Comparison of ENCODE assay signal across 13 cellular contexts in genomic region chr22:23223566-23224317, GRCh38. TPM values are rescaled to one million over a fixed set of nuclear protein-coding genes. Genes with fewer than 3 reads are reported as not detected.
DNase-seq lines count a peak whose midpoint lies in the region; ATAC-seq, FAIRE-seq and TF ChIP-seq lines count a peak whose summit lies in the region.
"Had no signal": no experiment of that assay in that cellular context is flagged by ENCODE, and none has a peak within 500 bp of the region (broad histone marks: within the 10 kb centered on the region; RNA-seq: fewer than 3 reads in every experiment).

No MANE protein-coding gene starts in this region.

- H2AK5ac ChIP-seq in neuronal stem cell (ENCODE audit: low read depth, low read length) = no peak overlapping the region

- no CpG with 5 or more reads among the region's 12 CpGs for WGBS in neuronal stem cell (ENCODE audit: extremely low coverage in 2 of 2, insufficient read length in 2 of 2, insufficient replicate concordance in 1 of 2), 2 donors
- WGBS in body of pancreas, 2 donors = 54 to 58% methylated on average over 8 to 12 of the region's 12 CpGs

- TF ChIP-seq POLR2A in body of pancreas (IDR thresholded peaks at IDR 0.05) = no peak

- peaks cover 58 to 100% (median 91%) of the 10 kb centered on the region in 4 donors for H3K4me1 Mint-ChIP-seq in CD4-positive, alpha-beta memory T cell
- H3K4me1 Mint-ChIP-seq in T-cell = peaks cover 96 to 100% (median 99%) of the 10 kb centered on the region in 3 donors
- H3K4me1 Mint-ChIP-seq in glutamatergic neuron (ENCODE audit: low read depth, unreplicated experiment) = peaks cover 80% of the 10 kb centered on the region

- no peaks in the 10 kb centered on the region for H3K27me3 Mint-ChIP-seq in CD4-positive, alpha-beta memory T cell
- H3K27me3 Mint-ChIP-seq in T-cell (no peaks in the 10 kb centered on the region), glutamatergic neuron (ENCODE audit: unreplicated experiment) (peaks cover 23% of the 10 kb centered on the region)

- no peak overlapping the region for H3K27ac ChIP-seq in CD4-positive, alpha-beta memory T cell (ENCODE audit: low read depth, low read length)
- H3K27ac ChIP-seq in neuronal stem cell (replicated peaks; ENCODE audit: low read length) (no peak overlapping the region), body of pancreas (peak overlapping the region in 2 of 4 donors; percentile 10 to 29)
- H3K27ac ChIP-seq: SJSA1 had no signal

- peak overlapping the region; percentile 83 to 96 (median 86) for H3K27ac Mint-ChIP-seq in CD4-positive, alpha-beta memory T cell
- H3K27ac Mint-ChIP-seq in T-cell = peak overlapping the region; percentile 92 to 97
- H3K27ac Mint-ChIP-seq in glutamatergic neuron (ENCODE audit: unreplicated experiment) = no peak overlapping the region

- CTCF ChIA-PET in CD4-positive, alpha-beta memory T cell (lab: Charles Lee; ENCODE audit: partially characterized antibody) = no interaction called here
- CTCF ChIA-PET in T-cell (lab: Charles Lee) = no interaction called here

- no peak overlapping the region for H3K4me3 ChIP-seq in CD4-positive, alpha-beta memory T cell (ENCODE audit: low read length in 2 of 2)
- H3K4me3 ChIP-seq in neuronal stem cell (ENCODE audit: low read length in 2 of 2) (no peak overlapping the region), body of pancreas (no peak overlapping the region)
- H3K4me3 ChIP-seq: SJSA1 had no signal

- TF ChIP-seq CTCF in glutamatergic neuron (IDR thresholded peaks at IDR 0.05; ENCODE audit: partially characterized antibody, unreplicated experiment) (no peak), body of pancreas (IDR thresholded peaks at IDR 0.05) (no peak)

- intact Hi-C loops in CD4-positive, alpha-beta memory T cell (cut with micrococcal nuclease) = no loop called here
- intact Hi-C loops in body of pancreas (cut with DNase I) = no loop called here

- peak overlapping the region in 4 of 8 donors; percentile 32 to 58 (median 56) for H3K4me3 Mint-ChIP-seq in CD4-positive, alpha-beta memory T cell
- H3K4me3 Mint-ChIP-seq in T-cell (peak overlapping the region in 1 of 3 donors; percentile 88), glutamatergic neuron (ENCODE audit: unreplicated experiment) (peak overlapping the region; percentile 0)

- H2BK12ac ChIP-seq in neuronal stem cell (ENCODE audit: low read length) = no peak overlapping the region

- H3K18ac ChIP-seq in neuronal stem cell (ENCODE audit: low read length) = no peak overlapping the region

- no peak overlapping the region for H2BK5ac ChIP-seq in neuronal stem cell (ENCODE audit: low read length)

- DNase-seq in CD4-positive, alpha-beta memory T cell = no peak
- DNase-seq in T-cell (no peak), glutamatergic neuron (no peak), neuronal stem cell (ENCODE audit: low spot score) (no peak), H4 (ENCODE audit: low spot score) (no peak), HTR-8/SVneo (ENCODE audit: insufficient read length, low spot score) (no peak), body of pancreas (no peak)
- DNase-seq: effector memory CD4-positive, alpha-beta T cell; GOT3; NCI-H146 had no signal

- POLR2A ChIA-PET in CD4-positive, alpha-beta memory T cell (lab: Charles Lee; ENCODE audit: partially characterized antibody) = no interaction called here
- POLR2A ChIA-PET in T-cell (lab: Charles Lee) = no interaction called here

- no peak overlapping the region for H2BK120ac ChIP-seq in neuronal stem cell (ENCODE audit: low read depth, low read length)

- peaks cover 15 to 19% of the 10 kb centered on the region in 2 donors for H3K36me3 Mint-ChIP-seq in CD4-positive, alpha-beta memory T cell
- H3K36me3 Mint-ChIP-seq in T-cell (peaks cover 18% of the 10 kb centered on the region), glutamatergic neuron (ENCODE audit: unreplicated experiment) (no peaks in the 10 kb centered on the region)

- peaks cover 0 to 4% of the 10 kb centered on the region in 2 donors for H3K9me3 ChIP-seq in CD4-positive, alpha-beta memory T cell (ENCODE audit: control insufficient read depth in 1 of 2, low read length in 2 of 2)
- peaks cover 4 to 19% of the 10 kb centered on the region in 2 donors for H3K9me3 ChIP-seq in neuronal stem cell (replicated peaks in 1 of 2; ENCODE audit: control insufficient read depth in 2 of 2, insufficient read depth in 1 of 2, low read depth in 1 of 2, low read length in 2 of 2)
- no peaks in the 10 kb centered on the region for H3K9me3 ChIP-seq in body of pancreas

- H2BK15ac ChIP-seq in neuronal stem cell (ENCODE audit: low read length) = no peak overlapping the region

- no peak overlapping the region for H3K4me2 ChIP-seq in neuronal stem cell (ENCODE audit: insufficient read depth, low read length, poor library complexity, severe bottlenecking)

- H3K9ac ChIP-seq in neuronal stem cell (ENCODE audit: low read depth, low read length, poor library complexity) = no peak overlapping the region

- no peak overlapping the region for H4K91ac ChIP-seq in neuronal stem cell (ENCODE audit: low read depth, low read length, poor library complexity)

- H3K9me3 Mint-ChIP-seq in CD4-positive, alpha-beta memory T cell = peaks cover 0 to 15% (median 9%) of the 10 kb centered on the region in 8 donors
- peaks cover 3 to 13% (median 7%) of the 10 kb centered on the region in 3 donors for H3K9me3 Mint-ChIP-seq in T-cell
- H3K9me3 Mint-ChIP-seq in glutamatergic neuron (ENCODE audit: unreplicated experiment) = peaks cover 39% of the 10 kb centered on the region

- peaks cover 10% of the 10 kb centered on the region for H3K79me1 ChIP-seq in neuronal stem cell (ENCODE audit: low read depth, low read length)

- no peak overlapping the region for H3K14ac ChIP-seq in neuronal stem cell (ENCODE audit: low read length)

- H3K23ac ChIP-seq in neuronal stem cell (ENCODE audit: low read depth, low read length, poor library complexity) = peak overlapping the region; percentile 90

- H4K8ac ChIP-seq in neuronal stem cell (ENCODE audit: low read depth, low read length) = no peak overlapping the region

- no peaks in the 10 kb centered on the region for H3K36me3 ChIP-seq in CD4-positive, alpha-beta memory T cell (ENCODE audit: insufficient read depth, low read length)
- H3K36me3 ChIP-seq in neuronal stem cell (replicated peaks in 1 of 2; ENCODE audit: control insufficient read depth in 2 of 2, insufficient read depth in 2 of 2, low read length in 2 of 2) (no peaks in the 10 kb centered on the region), body of pancreas (replicated peaks in 1 of 2; ENCODE audit: insufficient read depth in 1 of 2, low read depth in 2 of 2) (no peaks in the 10 kb centered on the region)

- peaks cover 93% of the 10 kb centered on the region for H3K4me1 ChIP-seq in CD4-positive, alpha-beta memory T cell (ENCODE audit: insufficient read depth, low read length)
- peaks cover 19 to 23% of the 10 kb centered on the region in 2 donors for H3K4me1 ChIP-seq in neuronal stem cell (ENCODE audit: control insufficient read depth in 2 of 2, insufficient read depth in 1 of 2, low read depth in 1 of 2, low read length in 2 of 2)
- peaks cover 42% of the 10 kb centered on the region for H3K4me1 ChIP-seq in body of pancreas

- no peaks in the 10 kb centered on the region for H3K27me3 ChIP-seq in CD4-positive, alpha-beta memory T cell (ENCODE audit: insufficient read depth, low read length)
- H3K27me3 ChIP-seq in neuronal stem cell (ENCODE audit: control insufficient read depth in 3 of 3, insufficient read depth in 3 of 3, low read depth in 1 of 3, low read length in 3 of 3) (no peaks in the 10 kb centered on the region), body of pancreas (no peaks in the 10 kb centered on the region)
- H3K27me3 ChIP-seq: SJSA1 had no signal

- no peak for ATAC-seq in T-cell (replicated peaks in 1 of 4)
- ATAC-seq in GM18861 (IDR thresholded peaks at IDR 0.05; ENCODE audit: unreplicated experiment) = no peak
- ATAC-seq in body of pancreas = no peak

- H2AFZ ChIP-seq in neuronal stem cell (ENCODE audit: low read length) = no peak overlapping the region

- FAIRE-seq in HTR-8/SVneo (lab: Jason Lieb, UNC) = no peak
- FAIRE-seq: islet of Langerhans had no signal

- H3K4ac ChIP-seq in neuronal stem cell (ENCODE audit: low read length) = no peak overlapping the region

RNA-seq across cellular contexts. Expression of gene BCR, which starts 43.4 kb away (rescaled TPM):
- 10 to 100 TPM; 75.3 to 75.6 TPM for total RNA-seq in CD4-positive, alpha-beta memory T cell
- polyA plus RNA-seq in CD4-positive, alpha-beta memory T cell = 10 to 100 TPM in 1 of 2 donors, 1 to 10 TPM in 1; 3.3 to 27.0 TPM
- total RNA-seq in T-cell (100 to 1,000 TPM in 1 of 5 donors, 10 to 100 TPM in 4; 74.6 to 103 (median 85.5) TPM), glutamatergic neuron (ENCODE audit: unreplicated experiment) (268 TPM), body of pancreas (10 to 100 TPM; 28.3 to 71.2 TPM)
- 20.8 TPM for polyA plus RNA-seq in neuronal stem cell (2013, experiment 1 of 2)
- polyA plus RNA-seq in neuronal stem cell (2013, experiment 2 of 2) = 19.8 TPM
- total RNA-seq in H4 (2014; rRNA removed; shearing (Covaris generic)) = 8.4 and 10.1 TPM in 2 replicates
